ENCODE assay signal across 21 cellular contexts in genomic region chr2:190188289-190188688, GRCh38.
"Had no signal": no experiment of that assay in that cellular context is flagged by ENCODE, and none has a peak within 500 bp of the region (broad histone marks: within the 10 kb centered on the region; RNA-seq: fewer than 3 reads in every experiment).

No MANE protein-coding gene starts in this region.

- DNase-seq: effector memory CD4-positive, alpha-beta T cell; heart left ventricle; hypothalamus; left cardiac atrium; left ventricle myocardium superior; mesenchymal stem cell; midbrain; naive B cell; occipital lobe; pancreas; retina; right lobe of liver; stimulated activated naive CD4-positive, alpha-beta T cell treated with Interleukin-2 at 50 U/mL for 16 hours; tibial artery; upper lobe of left lung; uterus had no signal

- H3K4me1 ChIP-seq: right lobe of liver, upper lobe of left lung, uterus had no signal

- H3K27me3 ChIP-seq: heart left ventricle, pancreas, right lobe of liver, tibial artery, upper lobe of left lung, uterus had no signal

- H3K4me3 ChIP-seq: heart left ventricle, lung, pancreas, right lobe of liver, tibial artery, upper lobe of left lung, uterus had no signal

- FAIRE-seq: endometrium, frontal cortex, keratinocyte, pancreas had no signal

- ATAC-seq: esophagus mucosa, heart left ventricle, left cardiac atrium, left ventricle myocardium superior, pancreas, right lobe of liver had no signal

- H3K36me3 ChIP-seq: heart left ventricle, pancreas, tibial artery, upper lobe of left lung, uterus had no signal

- H3K27ac ChIP-seq: heart left ventricle, pancreas, right lobe of liver, tibial artery, upper lobe of left lung, uterus had no signal

- H3K9me3 ChIP-seq: heart left ventricle, pancreas, right lobe of liver, tibial artery, upper lobe of left lung, uterus had no signal
